ENCODE assay signal across 9 cellular contexts in genomic region chr3:39150170-39150802, GRCh38. TPM values are rescaled to one million over a fixed set of nuclear protein-coding genes. Genes with fewer than 3 reads are reported as not detected.
DNase-seq lines count a peak whose midpoint lies in the region; ATAC-seq and TF ChIP-seq lines count a peak whose summit lies in the region.
"Had no signal": no experiment of that assay in that cellular context is flagged by ENCODE, and none has a peak within 500 bp of the region (broad histone marks: within the 10 kb centered on the region; RNA-seq: fewer than 3 reads in every experiment).

No MANE protein-coding gene starts in this region.

- no peak for TF ChIP-seq CTCF in suprapubic skin (IDR thresholded peaks at IDR 0.05)

- TF ChIP-seq EP300 in suprapubic skin (IDR thresholded peaks at IDR 0.05) = no peak

- POLR2A ChIA-PET in activated CD4-positive, alpha-beta memory T cell treated with anti-CD3 and anti-CD28 coated beads for 36 hours (lab: Charles Lee) = interaction anchor here (0.9 to 1.3 kb wide), 3 partner anchors 33 to 107 kb away, joined by 3 read pairs; no protein-coding TSS in a partner anchor

- peak overlapping the region; percentile 62 for H3K4me3 ChIP-seq in iPS-20b (ENCODE audit: low read length)
- peak overlapping the region; percentile 96 for H3K4me3 ChIP-seq in suprapubic skin

- no peak for ATAC-seq in GM18517 (IDR thresholded peaks at IDR 0.05; ENCODE audit: unreplicated experiment)

- H3K27me3 ChIP-seq in iPS-20b (ENCODE audit: insufficient read depth, low read length) (peaks cover 6% of the 10 kb centered on the region; the same call in 1 of the 2 replicates), suprapubic skin (no peaks in the 10 kb centered on the region)

- H3K4me1 ChIP-seq in iPS-20b (ENCODE audit: insufficient read depth, low read length) (peaks cover 55% of the 10 kb centered on the region), suprapubic skin (peaks cover 81% of the 10 kb centered on the region)

- peak overlapping the region; percentile 29 for H3K27ac ChIP-seq in iPS-20b (ENCODE audit: low read length)
- H3K27ac ChIP-seq in suprapubic skin = peak overlapping the region; percentile 99

- peaks cover 29% of the 10 kb centered on the region for H3K36me3 Mint-ChIP-seq in activated naive CD4-positive, alpha-beta T cell treated with anti-CD3 and anti-CD28 coated beads, Interleukin-2, amount 50 U/mL, for 24 hours
- H3K36me3 Mint-ChIP-seq in activated CD4-positive, alpha-beta memory T cell treated with anti-CD3 and anti-CD28 coated beads for 36 hours = peaks cover 68% of the 10 kb centered on the region

- H3K4me3 Mint-ChIP-seq in activated naive CD4-positive, alpha-beta T cell treated with anti-CD3 and anti-CD28 coated beads, Interleukin-2, amount 50 U/mL, for 24 hours = peak overlapping the region; percentile 97
- H3K4me3 Mint-ChIP-seq in activated CD4-positive, alpha-beta memory T cell treated with anti-CD3 and anti-CD28 coated beads for 36 hours = peak overlapping the region; percentile 92

- DNase-seq in activated naive CD4-positive, alpha-beta T cell (lab: John Stamatoyannopoulos, UW) = no peak
- no peak for DNase-seq in activated CD4-positive, alpha-beta memory T cell treated with anti-CD3 and anti-CD28 coated beads for 36 hours
- DNase-seq in suprapubic skin (ENCODE audit: low spot score in 2 of 2) (no peak), NCI-H2081 treated with DMSO at 0.1 percent for 48 hours (lab: John Stamatoyannopoulos, UW) (no peak), NCI-H226 (no peak)

- H3K27ac Mint-ChIP-seq in activated naive CD4-positive, alpha-beta T cell treated with anti-CD3 and anti-CD28 coated beads, Interleukin-2, amount 50 U/mL, for 24 hours = peak overlapping the region; percentile 98
- peak overlapping the region; percentile 97 for H3K27ac Mint-ChIP-seq in activated CD4-positive, alpha-beta memory T cell treated with anti-CD3 and anti-CD28 coated beads for 36 hours

- intact Hi-C loops in activated CD4-positive, alpha-beta memory T cell treated with anti-CD3 and anti-CD28 coated beads for 36 hours (cut with micrococcal nuclease) = loop anchor here (2.0 kb wide), 1 partner anchor 99 kb away; the partner anchor contains the start of gene SCN11A

- H3K27me3 Mint-ChIP-seq in activated naive CD4-positive, alpha-beta T cell treated with anti-CD3 and anti-CD28 coated beads, Interleukin-2, amount 50 U/mL, for 24 hours = no peaks in the 10 kb centered on the region
- no peaks in the 10 kb centered on the region for H3K27me3 Mint-ChIP-seq in activated CD4-positive, alpha-beta memory T cell treated with anti-CD3 and anti-CD28 coated beads for 36 hours

- CTCF ChIA-PET in activated CD4-positive, alpha-beta memory T cell treated with anti-CD3 and anti-CD28 coated beads for 36 hours (lab: Charles Lee) = interaction anchor here (0.6 to 1.3 kb wide), 4 partner anchors 16 to 234 kb away, joined by 3 to 4 read pairs (median 4); no protein-coding TSS in a partner anchor

- H3K9me3 ChIP-seq in iPS-20b (ENCODE audit: insufficient read depth, low read depth, low read length) (no peaks in the 10 kb centered on the region), suprapubic skin (no peaks in the 10 kb centered on the region)

- peaks cover 12% of the 10 kb centered on the region for H3K36me3 ChIP-seq in iPS-20b (ENCODE audit: insufficient read depth, low read depth, low read length)
- peaks cover 12% of the 10 kb centered on the region for H3K36me3 ChIP-seq in suprapubic skin

- H3K9me3 Mint-ChIP-seq in activated naive CD4-positive, alpha-beta T cell treated with anti-CD3 and anti-CD28 coated beads, Interleukin-2, amount 50 U/mL, for 24 hours = no peaks in the 10 kb centered on the region
- no peaks in the 10 kb centered on the region for H3K9me3 Mint-ChIP-seq in activated CD4-positive, alpha-beta memory T cell treated with anti-CD3 and anti-CD28 coated beads for 36 hours

- WGBS in suprapubic skin = 52% methylated on average over 5 of the region's 5 CpGs

- peak overlapping the region; percentile 63; the same call in 1 of the 2 replicates for H3K9ac ChIP-seq in iPS-20b (ENCODE audit: low read depth, low read length)

- H3K4me1 Mint-ChIP-seq in activated naive CD4-positive, alpha-beta T cell treated with anti-CD3 and anti-CD28 coated beads, Interleukin-2, amount 50 U/mL, for 24 hours = peaks cover 76% of the 10 kb centered on the region
- peaks cover 66% of the 10 kb centered on the region for H3K4me1 Mint-ChIP-seq in activated CD4-positive, alpha-beta memory T cell treated with anti-CD3 and anti-CD28 coated beads for 36 hours (ENCODE audit: low read depth)

- TF ChIP-seq POLR2A in suprapubic skin (IDR thresholded peaks at IDR 0.05) = no peak

RNA-seq across cellular contexts. Expression of gene CSRNP1, which starts 3.1 kb away (rescaled TPM):
- 10 to 100 TPM; 63.0 to 66.2 TPM for total RNA-seq in activated CD4-positive, alpha-beta memory T cell treated with anti-CD3 and anti-CD28 coated beads for 36 hours
- total RNA-seq in suprapubic skin = 100 to 1,000 TPM in 2 of 4 donors, 10 to 100 TPM in 2; 69.1 to 234 (median 156) TPM

RNA-seq across cellular contexts. Expression of gene XIRP1, which starts 42.1 kb away (rescaled TPM):
- 1 to 10 TPM; 1.3 to 1.6 TPM for total RNA-seq in activated CD4-positive, alpha-beta memory T cell treated with anti-CD3 and anti-CD28 coated beads for 36 hours
- total RNA-seq in suprapubic skin = not detected
- total RNA-seq: glomerular endothelial cell had no signal

RNA-seq across cellular contexts. Expression of gene TTC21A, which starts 42.8 kb away (rescaled TPM):
- total RNA-seq in activated CD4-positive, alpha-beta memory T cell treated with anti-CD3 and anti-CD28 coated beads for 36 hours = 1 to 10 TPM; 1.7 to 1.8 TPM
- total RNA-seq in suprapubic skin = 10 to 100 TPM in 1 of 4 donors, 1 to 10 TPM in 3; 1.2 to 11.0 (median 4.7) TPM

RNA-seq across cellular contexts. Expression of gene GORASP1, which starts 42.9 kb away (rescaled TPM):
- total RNA-seq in activated CD4-positive, alpha-beta memory T cell treated with anti-CD3 and anti-CD28 coated beads for 36 hours = 10 to 100 TPM; 32.7 to 34.1 TPM
- 100 to 1,000 TPM in 1 of 4 donors, 10 to 100 TPM in 3; 51.3 to 101 (median 73.8) TPM for total RNA-seq in suprapubic skin
